Comparison of ENCODE assay signal across 1 cellular context in the genomic region with DNA sequence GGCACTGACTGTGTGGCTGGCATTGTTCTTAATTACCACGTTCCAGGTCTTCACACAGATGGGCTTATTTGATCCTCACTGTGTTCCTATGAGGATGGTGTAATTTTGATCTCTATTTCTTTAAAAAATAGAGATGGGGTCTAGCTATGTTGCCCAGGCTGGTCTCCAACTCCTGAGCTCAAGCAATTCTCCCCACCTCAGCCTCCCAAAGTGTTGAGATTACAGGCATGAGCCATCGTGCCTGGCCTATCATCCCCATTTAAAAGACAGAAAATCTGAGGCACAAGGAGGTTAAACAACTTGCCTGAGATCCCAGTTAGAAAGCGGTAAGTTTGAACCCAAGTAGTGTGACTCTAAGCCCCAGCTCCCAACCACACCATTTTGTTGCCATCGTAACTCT.
TF ChIP-seq lines count a peak whose summit lies in the region.

No MANE protein-coding gene starts in this region.

TF ChIP-seq in IMR-90, 13 proteins besides CTCF, POLR2A, EP300 and RAD21:
- TF ChIP-seq RCOR1 (IDR thresholded peaks at IDR 0.05; ENCODE audit: insufficient replicate concordance, low read length) (no peak), FOS (IDR thresholded peaks at IDR 0.05; ENCODE audit: low read depth, low read length) (no peak), CEBPB (IDR thresholded peaks at IDR 0.05; ENCODE audit: low read depth, low read length) (no peak), MAFK (IDR thresholded peaks at IDR 0.05; ENCODE audit: low read depth, low read length) (no peak), MXI1 (IDR thresholded peaks at IDR 0.05; ENCODE audit: borderline replicate concordance, low read depth, low read length) (no peak), SMC3 (IDR thresholded peaks at IDR 0.05; ENCODE audit: low read depth, low read length) (no peak)
